In genomic region chr10:6115411-6115800, GRCh38 we compare ENCODE assay signal across 1 cellular context.
TF ChIP-seq lines count a peak whose summit lies in the region.

No MANE protein-coding gene starts in this region.

TF ChIP-seq in WTC11, 78 proteins besides CTCF, POLR2A, EP300 and RAD21 (continued from another document):
- TF ChIP-seq ARID4B (CRISPR knock-in tag; IDR thresholded peaks at IDR 0.05; ENCODE audit: borderline replicate concordance) (no peak), RORB (CRISPR knock-in tag; IDR thresholded peaks at IDR 0.05) (no peak), EMX1 (CRISPR knock-in tag; IDR thresholded peaks at IDR 0.05) (no peak), SMAD4 (CRISPR knock-in tag; IDR thresholded peaks at IDR 0.05) (no peak), NR2C2 (CRISPR knock-in tag; IDR thresholded peaks at IDR 0.05) (no peak), ETV6 (CRISPR knock-in tag; IDR thresholded peaks at IDR 0.05) (no peak), MYBL2 (CRISPR knock-in tag; IDR thresholded peaks at IDR 0.05) (no peak), ZNF423 (CRISPR knock-in tag; IDR thresholded peaks at IDR 0.05) (no peak)
- TF ChIP-seq, protein P1, sequence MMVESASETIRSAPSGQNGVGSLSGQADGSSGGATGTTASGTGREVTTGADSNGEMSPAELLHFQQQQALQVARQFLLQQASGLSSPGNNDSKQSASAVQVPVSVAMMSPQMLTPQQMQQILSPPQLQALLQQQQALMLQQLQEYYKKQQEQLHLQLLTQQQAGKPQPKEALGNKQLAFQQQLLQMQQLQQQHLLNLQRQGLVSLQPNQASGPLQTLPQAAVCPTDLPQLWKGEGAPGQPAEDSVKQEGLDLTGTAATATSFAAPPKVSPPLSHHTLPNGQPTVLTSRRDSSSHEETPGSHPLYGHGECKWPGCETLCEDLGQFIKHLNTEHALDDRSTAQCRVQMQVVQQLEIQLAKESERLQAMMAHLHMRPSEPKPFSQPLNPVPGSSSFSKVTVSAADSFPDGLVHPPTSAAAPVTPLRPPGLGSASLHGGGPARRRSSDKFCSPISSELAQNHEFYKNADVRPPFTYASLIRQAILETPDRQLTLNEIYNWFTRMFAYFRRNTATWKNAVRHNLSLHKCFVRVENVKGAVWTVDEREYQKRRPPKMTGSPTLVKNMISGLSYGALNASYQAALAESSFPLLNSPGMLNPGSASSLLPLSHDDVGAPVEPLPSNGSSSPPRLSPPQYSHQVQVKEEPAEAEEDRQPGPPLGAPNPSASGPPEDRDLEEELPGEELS (CRISPR knock-in tag; IDR thresholded peaks at IDR 0.05), result no peak
